ENCODE assay signal across 8 cellular contexts in the genomic region with DNA sequence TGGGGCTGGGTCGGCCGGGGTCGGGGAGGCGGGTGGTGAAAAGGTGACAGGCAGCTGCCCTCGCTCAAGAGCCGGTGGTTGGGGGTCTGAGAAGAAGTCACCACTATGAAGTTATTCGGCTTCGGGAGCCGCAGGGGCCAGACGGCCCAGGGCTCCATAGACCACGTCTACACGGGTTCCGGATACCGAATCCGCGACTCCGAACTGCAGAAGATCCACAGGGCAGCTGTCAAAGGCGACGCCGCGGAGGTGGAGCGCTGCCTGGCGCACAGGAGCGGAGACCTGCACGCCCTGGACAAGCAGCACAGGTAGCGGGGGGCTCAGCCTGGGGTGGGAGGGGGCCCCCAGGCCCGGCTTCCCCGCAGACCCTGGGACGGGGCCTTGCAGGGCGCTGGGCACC.
A peak's percentile ranks its signal among the peaks of the same experiment; 100 is the strongest.
DNase-seq lines count a peak whose midpoint lies in the region; TF ChIP-seq lines count a peak whose summit lies in the region.
"Not testable (repeated sequence)": the region's sequence is repeated elsewhere in the genome, so short reads cannot be mapped to it uniquely, and the experiment has no call there.

No MANE protein-coding gene starts in this region.

- not testable (repeated sequence) for H3K79me2 ChIP-seq in smooth muscle cell (ENCODE audit: low read depth)

- in situ Hi-C loops in KBM-7 (cut with MboI; ENCODE audit: low pct_unique_long_range_greater_than_20kb, low sequenced_read_pairs); astrocyte of the spinal cord (cut with HindIII; ENCODE audit: low sequenced_read_pairs): not testable (repeated sequence)

- H3K36me3 Mint-ChIP-seq in T-helper 1 cell treated with Interleukin-12 subunit alpha and Interleukin-12 subunit beta and Interleukin-4 antibody, amounts not matched to agents 30 μg/mL and 1 μg/mL, for 36 hours (ENCODE audit: low read depth); mesothelial cell of epicardium: not testable (repeated sequence)

- H3K27ac ChIP-seq in esophagus muscularis mucosa (replicated peaks in 1 of 4); iPS-20b (ENCODE audit: low read length); smooth muscle cell (ENCODE audit: low read depth): not testable (repeated sequence)

- H3K4me1 Mint-ChIP-seq in T-helper 1 cell treated with Interleukin-12 subunit alpha and Interleukin-12 subunit beta and Interleukin-4 antibody, amounts not matched to agents 30 μg/mL and 1 μg/mL, for 36 hours (ENCODE audit: low read depth); mesothelial cell of epicardium: not testable (repeated sequence)

- peak overlapping the region; percentile 82 for H3K4me2 ChIP-seq in smooth muscle cell

- DNase-seq in BE2C (peak; percentile 13), KBM-7 (peak; percentile 0)
- DNase-seq in astrocyte of the spinal cord (ENCODE audit: low read depth, low spot score); esophagus muscularis mucosa (ENCODE audit: extremely low spot score); mesothelial cell of epicardium (ENCODE audit: low spot score in 2 of 2, unreplicated experiment in 2 of 2); smooth muscle cell (lab: John Stamatoyannopoulos, UW; ENCODE audit: unreplicated experiment): not testable (repeated sequence)

- H3F3A ChIP-seq in smooth muscle cell (ENCODE audit: low read depth), result not testable (repeated sequence)

- not testable (repeated sequence) for H3K27ac Mint-ChIP-seq in T-helper 1 cell treated with Interleukin-12 subunit alpha and Interleukin-12 subunit beta and Interleukin-4 antibody, amounts not matched to agents 30 μg/mL and 1 μg/mL, for 36 hours; mesothelial cell of epicardium

- WGBS in esophagus muscularis mucosa, result 23% methylated on average over 5 of the region's 30 CpGs
- WGBS in smooth muscle cell (ENCODE audit: low lambda C conversion rate), result 45% methylated on average over 23 of the region's 30 CpGs

- H3K9me3 ChIP-seq in BE2C; esophagus muscularis mucosa; iPS-20b (ENCODE audit: insufficient read depth, low read depth, low read length); smooth muscle cell (replicated peaks; ENCODE audit: low read depth): not testable (repeated sequence)

- not testable (repeated sequence) for H3K36me3 ChIP-seq in BE2C; esophagus muscularis mucosa; iPS-20b (ENCODE audit: insufficient read depth, low read depth, low read length); smooth muscle cell (ENCODE audit: low read depth)

- H3K27me3 Mint-ChIP-seq in T-helper 1 cell treated with Interleukin-12 subunit alpha and Interleukin-12 subunit beta and Interleukin-4 antibody, amounts not matched to agents 30 μg/mL and 1 μg/mL, for 36 hours (ENCODE audit: low read depth); mesothelial cell of epicardium (ENCODE audit: low read depth): not testable (repeated sequence)

- H3K27me3 ChIP-seq in BE2C; iPS-20b (ENCODE audit: insufficient read depth, low read length); smooth muscle cell (ENCODE audit: low read depth): not testable (repeated sequence)
- peaks cover 0 to 18% (median 0%) of the 10 kb centered on the region in 4 donors for H3K27me3 ChIP-seq in esophagus muscularis mucosa

- TF ChIP-seq EP300 in esophagus muscularis mucosa (IDR thresholded peaks at IDR 0.05), result not testable (repeated sequence)

- not testable (repeated sequence) for H3K4me1 ChIP-seq in BE2C; iPS-20b (ENCODE audit: insufficient read depth, low read length); smooth muscle cell (ENCODE audit: low read depth)
- H3K4me1 ChIP-seq in esophagus muscularis mucosa, result peaks cover 0 to 10% (median 10%) of the 10 kb centered on the region in 4 donors

- intact Hi-C loops in esophagus muscularis mucosa (cut with DNase I), result not testable (repeated sequence)

- H3K4me3 ChIP-seq in BE2C (ENCODE audit: low read depth, low read length) (peak overlapping the region; percentile 54), astrocyte of the spinal cord (ENCODE audit: low read depth, low read length) (peak overlapping the region; percentile 31), esophagus muscularis mucosa (peak overlapping the region; percentile 17 to 46 (median 26)), iPS-20b (ENCODE audit: low read length) (peak overlapping the region; percentile 63; the same call in 1 of the 2 replicates), smooth muscle cell (peak overlapping the region; percentile 45)

- not testable (repeated sequence) for TF ChIP-seq POLR2A in esophagus muscularis mucosa (IDR thresholded peaks at IDR 0.05; ENCODE audit: low read depth)

- H3K4me3 Mint-ChIP-seq in T-helper 1 cell treated with Interleukin-12 subunit alpha and Interleukin-12 subunit beta and Interleukin-4 antibody, amounts not matched to agents 30 μg/mL and 1 μg/mL, for 36 hours, result peak overlapping the region; percentile 95
- H3K4me3 Mint-ChIP-seq in mesothelial cell of epicardium, result peak overlapping the region; percentile 76

- peak overlapping the region; percentile 58 for H2AFZ ChIP-seq in smooth muscle cell (ENCODE audit: low read depth)

- H3K9ac ChIP-seq in iPS-20b (ENCODE audit: low read depth, low read length); smooth muscle cell (ENCODE audit: low read depth): not testable (repeated sequence)

- H3K9me3 Mint-ChIP-seq in T-helper 1 cell treated with Interleukin-12 subunit alpha and Interleukin-12 subunit beta and Interleukin-4 antibody, amounts not matched to agents 30 μg/mL and 1 μg/mL, for 36 hours; mesothelial cell of epicardium: not testable (repeated sequence)

- not testable (repeated sequence) for TF ChIP-seq CTCF in BE2C (IDR thresholded peaks at IDR 0.05; ENCODE audit: low read depth, low read length); astrocyte of the spinal cord (IDR thresholded peaks at IDR 0.05; ENCODE audit: low read depth, low read length); esophagus muscularis mucosa (IDR thresholded peaks at IDR 0.05); mesothelial cell of epicardium (IDR thresholded peaks at IDR 0.05; ENCODE audit: unreplicated experiment); smooth muscle cell (IDR thresholded peaks at IDR 0.05; ENCODE audit: borderline replicate concordance, insufficient read depth, poor library complexity, severe bottlenecking)

- not testable (repeated sequence) for H4K20me1 ChIP-seq in smooth muscle cell (ENCODE audit: low read depth)
